Comparison of ENCODE assay signal across 15 cellular contexts in genomic region chr6:79872986-79873385, GRCh38.
DNase-seq lines count a peak whose midpoint lies in the region; ATAC-seq and TF ChIP-seq lines count a peak whose summit lies in the region.
"Had no signal": no experiment of that assay in that cellular context is flagged by ENCODE, and none has a peak within 500 bp of the region (broad histone marks: within the 10 kb centered on the region; RNA-seq: fewer than 3 reads in every experiment).

No MANE protein-coding gene starts in this region.

- H4K20me1 ChIP-seq in GM23248 (ENCODE audit: insufficient read depth) (no peaks in the 10 kb centered on the region), neural cell (ENCODE audit: insufficient read depth) (no peaks in the 10 kb centered on the region)

- H3K4me2 ChIP-seq in GM23248 (ENCODE audit: unreplicated experiment) (peak overlapping the region; percentile 49), neural cell (ENCODE audit: low read length) (no peak overlapping the region)

- no peak overlapping the region for H3K4me3 ChIP-seq in GM23248
- H3K4me3 ChIP-seq in neural cell (ENCODE audit: low read length): no peak overlapping the region
- no peak overlapping the region for H3K4me3 ChIP-seq in mucosa of descending colon

- intact Hi-C loops in mucosa of descending colon (cut with DNase I, micrococcal nuclease): no loop called here

- H3K9me2 ChIP-seq in GM23248 (ENCODE audit: insufficient read depth): no peaks in the 10 kb centered on the region
- no peaks in the 10 kb centered on the region for H3K9me2 ChIP-seq in neural cell (ENCODE audit: insufficient read depth, low read length)

- no peak for TF ChIP-seq RAD21 in neural cell (conservative IDR thresholded peaks at IDR 0.05)

- H3K9ac ChIP-seq in GM23248 (no peak overlapping the region), neural cell (ENCODE audit: low read length) (no peak overlapping the region)

- H3K79me2 ChIP-seq in GM23248 (ENCODE audit: insufficient read depth) (no peaks in the 10 kb centered on the region), neural cell (replicated peaks; ENCODE audit: insufficient read depth, low read length) (no peaks in the 10 kb centered on the region)

- peak; percentile 88 for DNase-seq in GM23248
- DNase-seq in NOMO-1 (lab: John Stamatoyannopoulos, UW; ENCODE audit: unreplicated experiment in 2 of 2): peak; percentile 25 to 73
- peak; percentile 99 for DNase-seq in epithelial cell of prostate (ENCODE audit: low read depth, low spot score)
- no peak for DNase-seq in SW480 (ENCODE audit: low spot score)
- DNase-seq in activated T-cell treated with anti-CD3 and anti-CD28 coated beads for 4 hours: no peak
- no peak for DNase-seq in mucosa of descending colon
- no peak for DNase-seq in NCI-H2081 (lab: John Stamatoyannopoulos, UW)
- DNase-seq: activated CD4-positive, alpha-beta memory T cell treated with anti-CD3 and anti-CD28 coated beads for 36 hours; CD4-positive, alpha-beta T cell; effector memory CD8-positive, alpha-beta T cell; NCI-H1092; NCI-H510A treated with DMSO at 0.1 percent for 48 hours; small intestine had no signal

- no peak for TF ChIP-seq CTCF in neural cell (IDR thresholded peaks at IDR 0.05; ENCODE audit: poor library complexity, severe bottlenecking)
- no peak for TF ChIP-seq CTCF in mucosa of descending colon (IDR thresholded peaks at IDR 0.05)

- TF ChIP-seq EP300 in neural cell (conservative IDR thresholded peaks at IDR 0.05; ENCODE audit: poor library complexity, severe bottlenecking): no peak

- peaks cover 24% of the 10 kb centered on the region for H3K4me1 ChIP-seq in GM23248 (ENCODE audit: insufficient read depth)
- H3K4me1 ChIP-seq in mucosa of descending colon (ENCODE audit: low read depth): no peaks in the 10 kb centered on the region

- ATAC-seq in mucosa of descending colon: no peak
- ATAC-seq: activated T-helper 17 cell treated with anti-CD3 and anti-CD28 coated beads, Interleukin-2, amount 50 U/mL, for 72 hours; effector memory CD8-positive, alpha-beta T cell had no signal

- H3K27ac ChIP-seq in GM23248 (peak overlapping the region; percentile 53), epithelial cell of prostate (peak overlapping the region; percentile 88), neural cell (ENCODE audit: low read length) (no peak overlapping the region)

- in situ Hi-C loops in GM23248 (cut with MboI): no loop called here

- H3F3A ChIP-seq in GM23248 (ENCODE audit: insufficient read depth) (peaks cover 24% of the 10 kb centered on the region), neural cell (ENCODE audit: insufficient read depth, low read length, poor library complexity, severe bottlenecking) (no peaks in the 10 kb centered on the region)

- H3K36me3 ChIP-seq in GM23248 (ENCODE audit: low read depth) (no peaks in the 10 kb centered on the region), neural cell (ENCODE audit: insufficient read depth, low read length) (no peaks in the 10 kb centered on the region), mucosa of descending colon (ENCODE audit: low read depth) (no peaks in the 10 kb centered on the region)

- H3K9me3 ChIP-seq in GM23248 (ENCODE audit: low read depth): no peaks in the 10 kb centered on the region
- H3K9me3 ChIP-seq in neural cell (ENCODE audit: low read length): no peaks in the 10 kb centered on the region
- no peaks in the 10 kb centered on the region for H3K9me3 ChIP-seq in mucosa of descending colon

- WGBS in GM23248 (ENCODE audit: low coverage in 1 of 2, low lambda C conversion rate in 2 of 2, missing lambda C conversion rate in 2 of 2), 2 experiments: 32 to 38% methylated on average over 2 of the region's 2 CpGs

- H2AFZ ChIP-seq in GM23248 (no peak overlapping the region), neural cell (ENCODE audit: low read depth, low read length) (no peak overlapping the region)

- no peaks in the 10 kb centered on the region for H3K27me3 ChIP-seq in GM23248 (replicated peaks; ENCODE audit: insufficient read depth)
- H3K27me3 ChIP-seq in neural cell (ENCODE audit: insufficient read depth, low read depth, low read length): no peaks in the 10 kb centered on the region

TF ChIP-seq in neural cell, 6 proteins besides CTCF, POLR2A, EP300 and RAD21:
- TF ChIP-seq MXI1 (conservative IDR thresholded peaks at IDR 0.05; ENCODE audit: poor library complexity, severe bottlenecking) (no peak), TAF1 (IDR thresholded peaks at IDR 0.05; ENCODE audit: low read depth) (no peak), POLR2AphosphoS5 (IDR thresholded peaks at IDR 0.05) (peak; percentile 96), REST (IDR thresholded peaks at IDR 0.05; ENCODE audit: borderline replicate concordance) (peak; percentile 65)

Comparison
In these comparisons a context has a peak if more than half of its experiments do, and no peak if none do; other contexts are left out.
1. DNase-seq: peak in GM23248 (single experiment), NOMO-1 (2 of 2) and epithelial cell of prostate (single experiment); none in SW480 (single experiment), activated T-cell treated with anti-CD3 and anti-CD28 coated beads for 4 hours (single experiment), mucosa of descending colon (0 of 3) and NCI-H2081 (0 of 2).